In the genomic region with DNA sequence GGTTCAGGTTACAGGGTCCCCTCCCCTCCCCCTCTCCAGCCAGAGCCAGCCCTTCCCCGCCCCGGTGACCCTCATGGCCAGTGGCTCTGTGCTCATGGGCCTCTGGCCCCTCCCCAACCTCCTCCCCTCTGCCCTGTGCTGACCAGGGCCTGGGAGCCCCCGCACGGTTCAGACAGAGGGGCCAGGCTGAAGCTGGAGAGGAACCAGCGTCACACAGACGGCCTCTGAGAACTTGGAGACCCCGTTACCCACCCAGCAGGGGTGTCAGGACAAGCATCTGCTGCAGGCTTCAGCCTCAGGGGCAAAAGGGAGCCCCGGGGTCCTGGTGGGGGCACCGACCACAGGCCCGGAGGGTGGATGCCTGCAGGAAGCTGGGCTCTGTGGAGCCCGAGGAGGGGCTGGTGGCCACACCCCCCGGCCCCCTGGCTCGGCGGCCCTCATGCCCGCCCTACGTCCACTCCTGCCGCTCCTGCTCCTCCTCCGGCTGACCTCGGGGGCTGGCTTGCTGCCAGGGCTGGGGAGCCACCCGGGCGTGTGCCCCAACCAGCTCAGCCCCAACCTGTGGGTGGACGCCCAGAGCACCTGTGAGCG, we compare ENCODE assay signal across 2 cellular contexts.
TF ChIP-seq lines count a peak whose summit lies in the region.

A gene with protein sequence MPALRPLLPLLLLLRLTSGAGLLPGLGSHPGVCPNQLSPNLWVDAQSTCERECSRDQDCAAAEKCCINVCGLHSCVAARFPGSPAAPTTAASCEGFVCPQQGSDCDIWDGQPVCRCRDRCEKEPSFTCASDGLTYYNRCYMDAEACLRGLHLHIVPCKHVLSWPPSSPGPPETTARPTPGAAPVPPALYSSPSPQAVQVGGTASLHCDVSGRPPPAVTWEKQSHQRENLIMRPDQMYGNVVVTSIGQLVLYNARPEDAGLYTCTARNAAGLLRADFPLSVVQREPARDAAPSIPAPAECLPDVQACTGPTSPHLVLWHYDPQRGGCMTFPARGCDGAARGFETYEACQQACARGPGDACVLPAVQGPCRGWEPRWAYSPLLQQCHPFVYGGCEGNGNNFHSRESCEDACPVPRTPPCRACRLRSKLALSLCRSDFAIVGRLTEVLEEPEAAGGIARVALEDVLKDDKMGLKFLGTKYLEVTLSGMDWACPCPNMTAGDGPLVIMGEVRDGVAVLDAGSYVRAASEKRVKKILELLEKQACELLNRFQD (plus strand): TSS at position 171 of the 591 bp plus-strand sequence. CDS start 269 bp downstream, at position 440.

TF ChIP-seq in A549, 52 proteins besides CTCF, POLR2A, EP300 and RAD21:
- TF ChIP-seq, protein P1, sequence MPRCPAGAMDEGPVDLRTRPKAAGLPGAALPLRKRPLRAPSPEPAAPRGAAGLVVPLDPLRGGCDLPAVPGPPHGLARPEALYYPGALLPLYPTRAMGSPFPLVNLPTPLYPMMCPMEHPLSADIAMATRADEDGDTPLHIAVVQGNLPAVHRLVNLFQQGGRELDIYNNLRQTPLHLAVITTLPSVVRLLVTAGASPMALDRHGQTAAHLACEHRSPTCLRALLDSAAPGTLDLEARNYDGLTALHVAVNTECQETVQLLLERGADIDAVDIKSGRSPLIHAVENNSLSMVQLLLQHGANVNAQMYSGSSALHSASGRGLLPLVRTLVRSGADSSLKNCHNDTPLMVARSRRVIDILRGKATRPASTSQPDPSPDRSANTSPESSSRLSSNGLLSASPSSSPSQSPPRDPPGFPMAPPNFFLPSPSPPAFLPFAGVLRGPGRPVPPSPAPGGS (IDR thresholded peaks at IDR 0.05): no peak
- no peak for TF ChIP-seq HDAC2 (IDR thresholded peaks at IDR 0.05)
- TF ChIP-seq ESRRA (IDR thresholded peaks at IDR 0.05; ENCODE audit: borderline replicate concordance, low read length): no peak
- no peak for TF ChIP-seq CBX2 (IDR thresholded peaks at IDR 0.05; ENCODE audit: borderline replicate concordance, low read depth)
- TF ChIP-seq SMC3 (IDR thresholded peaks at IDR 0.05): no peak
- TF ChIP-seq, protein P2, sequence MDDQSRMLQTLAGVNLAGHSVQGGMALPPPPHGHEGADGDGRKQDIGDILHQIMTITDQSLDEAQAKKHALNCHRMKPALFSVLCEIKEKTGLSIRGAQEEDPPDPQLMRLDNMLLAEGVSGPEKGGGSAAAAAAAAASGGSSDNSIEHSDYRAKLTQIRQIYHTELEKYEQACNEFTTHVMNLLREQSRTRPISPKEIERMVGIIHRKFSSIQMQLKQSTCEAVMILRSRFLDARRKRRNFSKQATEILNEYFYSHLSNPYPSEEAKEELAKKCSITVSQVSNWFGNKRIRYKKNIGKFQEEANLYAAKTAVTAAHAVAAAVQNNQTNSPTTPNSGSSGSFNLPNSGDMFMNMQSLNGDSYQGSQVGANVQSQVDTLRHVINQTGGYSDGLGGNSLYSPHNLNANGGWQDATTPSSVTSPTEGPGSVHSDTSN (IDR thresholded peaks at IDR 0.05): 0 out of 2 replicates have a peak, but pooled peaks have one; percentile 24
- no peak for TF ChIP-seq TFCP2L1 (CRISPR knock-in tag; IDR thresholded peaks at IDR 0.05)

TF ChIP-seq in Ishikawa, 13 proteins besides CTCF, POLR2A, EP300 and RAD21 (continued from another document):
- TF ChIP-seq, protein P3, sequence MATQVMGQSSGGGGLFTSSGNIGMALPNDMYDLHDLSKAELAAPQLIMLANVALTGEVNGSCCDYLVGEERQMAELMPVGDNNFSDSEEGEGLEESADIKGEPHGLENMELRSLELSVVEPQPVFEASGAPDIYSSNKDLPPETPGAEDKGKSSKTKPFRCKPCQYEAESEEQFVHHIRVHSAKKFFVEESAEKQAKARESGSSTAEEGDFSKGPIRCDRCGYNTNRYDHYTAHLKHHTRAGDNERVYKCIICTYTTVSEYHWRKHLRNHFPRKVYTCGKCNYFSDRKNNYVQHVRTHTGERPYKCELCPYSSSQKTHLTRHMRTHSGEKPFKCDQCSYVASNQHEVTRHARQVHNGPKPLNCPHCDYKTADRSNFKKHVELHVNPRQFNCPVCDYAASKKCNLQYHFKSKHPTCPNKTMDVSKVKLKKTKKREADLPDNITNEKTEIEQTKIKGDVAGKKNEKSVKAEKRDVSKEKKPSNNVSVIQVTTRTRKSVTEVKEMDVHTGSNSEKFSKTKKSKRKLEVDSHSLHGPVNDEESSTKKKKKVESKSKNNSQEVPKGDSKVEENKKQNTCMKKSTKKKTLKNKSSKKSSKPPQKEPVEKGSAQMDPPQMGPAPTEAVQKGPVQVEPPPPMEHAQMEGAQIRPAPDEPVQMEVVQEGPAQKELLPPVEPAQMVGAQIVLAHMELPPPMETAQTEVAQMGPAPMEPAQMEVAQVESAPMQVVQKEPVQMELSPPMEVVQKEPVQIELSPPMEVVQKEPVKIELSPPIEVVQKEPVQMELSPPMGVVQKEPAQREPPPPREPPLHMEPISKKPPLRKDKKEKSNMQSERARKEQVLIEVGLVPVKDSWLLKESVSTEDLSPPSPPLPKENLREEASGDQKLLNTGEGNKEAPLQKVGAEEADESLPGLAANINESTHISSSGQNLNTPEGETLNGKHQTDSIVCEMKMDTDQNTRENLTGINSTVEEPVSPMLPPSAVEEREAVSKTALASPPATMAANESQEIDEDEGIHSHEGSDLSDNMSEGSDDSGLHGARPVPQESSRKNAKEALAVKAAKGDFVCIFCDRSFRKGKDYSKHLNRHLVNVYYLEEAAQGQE (IDR thresholded peaks at IDR 0.05; ENCODE audit: low read depth): no peak
- TF ChIP-seq CEBPB (IDR thresholded peaks at IDR 0.05) (no peak), TAF1 (IDR thresholded peaks at IDR 0.05; ENCODE audit: low read depth) (no peak), YY1 (IDR thresholded peaks at IDR 0.05; ENCODE audit: low read depth) (no peak), CREB1 (IDR thresholded peaks at IDR 0.05; ENCODE audit: low read depth) (no peak), TCF12 (IDR thresholded peaks at IDR 0.05; ENCODE audit: low read depth) (peak; percentile 32; the same call in 1 of the 2 replicates), ZBTB7A (IDR thresholded peaks at IDR 0.05; ENCODE audit: low read depth) (peak; percentile 68; the same call in 1 of the 2 replicates), TEAD4 (IDR thresholded peaks at IDR 0.05) (no peak), NFIC (IDR thresholded peaks at IDR 0.05) (peak; percentile 88), EGR1 (IDR thresholded peaks at IDR 0.05) (no peak)
- TF ChIP-seq, protein P4, sequence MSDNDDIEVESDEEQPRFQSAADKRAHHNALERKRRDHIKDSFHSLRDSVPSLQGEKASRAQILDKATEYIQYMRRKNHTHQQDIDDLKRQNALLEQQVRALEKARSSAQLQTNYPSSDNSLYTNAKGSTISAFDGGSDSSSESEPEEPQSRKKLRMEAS (IDR thresholded peaks at IDR 0.05): no peak
TF ChIP-seq in Ishikawa: peak in this region for 3.
